Comparison of ENCODE assay signal across 6 cellular contexts in genomic region chr4:70769396-70769795, GRCh38. TPM values are rescaled to one million over a fixed set of nuclear protein-coding genes. Genes with fewer than 3 reads are reported as not detected.
DNase-seq lines count a peak whose midpoint lies in the region; ATAC-seq, FAIRE-seq and TF ChIP-seq lines count a peak whose summit lies in the region.
"Not testable (repeated sequence)": the region's sequence is repeated elsewhere in the genome, so short reads cannot be mapped to it uniquely, and the experiment has no call there.

No MANE protein-coding gene starts in this region.

- not testable (repeated sequence) for H3K9me1 ChIP-seq in endothelial cell of umbilical vein (replicated peaks; ENCODE audit: control insufficient read depth, extremely low read depth, insufficient read depth, low read length)

- H4K20me1 ChIP-seq in endothelial cell of umbilical vein (replicated peaks; ENCODE audit: control insufficient read depth, extremely low read depth, insufficient read depth, low read length): not testable (repeated sequence)

- H3K4me1 ChIP-seq in CD8-positive, alpha-beta T cell (ENCODE audit: insufficient read depth, low read length): not testable (repeated sequence)
- H3K4me1 ChIP-seq in endothelial cell of umbilical vein (ENCODE audit: control insufficient read depth, extremely low read depth, insufficient read depth, low read length): peaks cover 12% of the 10 kb centered on the region

- peaks cover 46% of the 10 kb centered on the region for H3K36me3 Mint-ChIP-seq in CD8-positive, alpha-beta T cell
- peaks cover 42% of the 10 kb centered on the region for H3K36me3 Mint-ChIP-seq in HFFc6 (ENCODE audit: low read depth)
- H3K36me3 Mint-ChIP-seq in activated CD8-positive, alpha-beta T cell treated with anti-CD3 and anti-CD28 coated beads, Interleukin-2, amount 10 ng/mL, durations not matched to agents 7 days and 5 days (ENCODE audit: low read depth): peaks cover 23% of the 10 kb centered on the region
- H3K36me3 Mint-ChIP-seq in stimulated activated naive B cell treated with anti-CD40 and anti-IgM and Interleukin-4, amounts not matched to agents 10 μg/mL and 1 μg/mL and 100 μg/mL, for 72 hours: peaks cover 31 to 42% of the 10 kb centered on the region in 2 donors

- H3K4me1 Mint-ChIP-seq in CD8-positive, alpha-beta T cell (ENCODE audit: low read depth): peaks cover 15% of the 10 kb centered on the region
- peaks cover 20% of the 10 kb centered on the region for H3K4me1 Mint-ChIP-seq in HFFc6 (ENCODE audit: low read depth)
- not testable (repeated sequence) for H3K4me1 Mint-ChIP-seq in activated CD8-positive, alpha-beta T cell treated with anti-CD3 and anti-CD28 coated beads, Interleukin-2, amount 10 ng/mL, durations not matched to agents 7 days and 5 days (ENCODE audit: low read depth); stimulated activated naive B cell treated with anti-CD40 and anti-IgM and Interleukin-4, amounts not matched to agents 10 μg/mL and 1 μg/mL and 100 μg/mL, for 72 hours

- CTCF ChIA-PET in CD8-positive, alpha-beta T cell (lab: Charles Lee): interaction anchor here (0.6 kb wide), 1 partner anchor 8 kb away, joined by 3 read pairs; no protein-coding TSS in a partner anchor
- CTCF ChIA-PET in activated CD8-positive, alpha-beta T cell treated with anti-CD3 and anti-CD28 coated beads, Interleukin-2, amount 10 ng/mL, durations not matched to agents 7 days and 5 days (lab: Charles Lee): interaction anchor here (1.5 kb wide), 1 partner anchor 33 kb away, joined by 3 read pairs; no protein-coding TSS in a partner anchor
- CTCF ChIA-PET in endothelial cell of umbilical vein (lab: Charles Lee): not testable (repeated sequence)

- TF ChIP-seq CTCF in CD8-positive, alpha-beta T cell (IDR thresholded peaks at IDR 0.05); HFFc6 (IDR thresholded peaks at IDR 0.05); endothelial cell of umbilical vein (IDR thresholded peaks at IDR 0.05; ENCODE audit: extremely low read depth in 1 of 2, insufficient read depth in 1 of 2, low read depth in 1 of 2, low read length in 2 of 2): not testable (repeated sequence)

- not testable (repeated sequence) for H3K36me3 ChIP-seq in CD8-positive, alpha-beta T cell (ENCODE audit: insufficient read depth, low read length); endothelial cell of umbilical vein (ENCODE audit: control insufficient read depth in 2 of 2, extremely low read depth in 1 of 2, insufficient read depth in 2 of 2, low read length in 2 of 2)
- H3K36me3 ChIP-seq in KOPT-K1 (ENCODE audit: insufficient read depth, low read length): peaks cover 61% of the 10 kb centered on the region

- not testable (repeated sequence) for H3K27me3 ChIP-seq in CD8-positive, alpha-beta T cell (ENCODE audit: insufficient read depth, low read length); endothelial cell of umbilical vein (ENCODE audit: control insufficient read depth in 2 of 2, insufficient read depth in 2 of 2, low read length in 2 of 2)

- dilution Hi-C loops in endothelial cell of umbilical vein (cut with MboI; ENCODE audit: extremely low pct_ligation_motif_present, low sequenced_read_pairs): not testable (repeated sequence)

- FAIRE-seq in endothelial cell of umbilical vein (lab: Jason Lieb, UNC): not testable (repeated sequence)

- peak; percentile 38 for ATAC-seq in CD8-positive, alpha-beta T cell
- ATAC-seq in activated CD8-positive, alpha-beta T cell treated with anti-CD3 and anti-CD28 coated beads, Interleukin-2, amount 10 ng/mL, durations not matched to agents 7 days and 5 days; stimulated activated naive B cell treated with anti-CD40 and anti-IgM and Interleukin-4, amounts not matched to agents 10 μg/mL and 1 μg/mL and 100 μg/mL, for 72 hours (replicated peaks): not testable (repeated sequence)

- not testable (repeated sequence) for H3K79me2 ChIP-seq in endothelial cell of umbilical vein (ENCODE audit: control insufficient read depth, insufficient read depth, low read length)

- peak overlapping the region; percentile 73 for H3K27ac Mint-ChIP-seq in CD8-positive, alpha-beta T cell
- 0 out of 2 replicates have a peak overlapping the region, but pooled peaks have one; percentile 26 for H3K27ac Mint-ChIP-seq in HFFc6
- H3K27ac Mint-ChIP-seq in activated CD8-positive, alpha-beta T cell treated with anti-CD3 and anti-CD28 coated beads, Interleukin-2, amount 10 ng/mL, durations not matched to agents 7 days and 5 days: peak overlapping the region; percentile 46
- peak overlapping the region; percentile 22 for H3K27ac Mint-ChIP-seq in stimulated activated naive B cell treated with anti-CD40 and anti-IgM and Interleukin-4, amounts not matched to agents 10 μg/mL and 1 μg/mL and 100 μg/mL, for 72 hours

- H3K4me3 Mint-ChIP-seq in CD8-positive, alpha-beta T cell; HFFc6; activated CD8-positive, alpha-beta T cell treated with anti-CD3 and anti-CD28 coated beads, Interleukin-2, amount 10 ng/mL, durations not matched to agents 7 days and 5 days; stimulated activated naive B cell treated with anti-CD40 and anti-IgM and Interleukin-4, amounts not matched to agents 10 μg/mL and 1 μg/mL and 100 μg/mL, for 72 hours: not testable (repeated sequence)

- intact Hi-C loops in CD8-positive, alpha-beta T cell (cut with DNase I, micrococcal nuclease); endothelial cell of umbilical vein (cut with micrococcal nuclease): not testable (repeated sequence)

- H3K4me2 ChIP-seq in endothelial cell of umbilical vein (ENCODE audit: insufficient read depth, low read length): not testable (repeated sequence)

- H3K27ac ChIP-seq in CD8-positive, alpha-beta T cell (ENCODE audit: low read depth, low read length): not testable (repeated sequence)
- H3K27ac ChIP-seq in KOPT-K1 (ENCODE audit: low read depth, low read length, poor library complexity, severe bottlenecking) (peak overlapping the region; percentile 50), endothelial cell of umbilical vein (ENCODE audit: insufficient read depth, low read depth, low read length) (peak overlapping the region; percentile 65)

- H2AFZ ChIP-seq in endothelial cell of umbilical vein (ENCODE audit: low read depth, low read length): not testable (repeated sequence)

- H3K4me3 ChIP-seq in CD8-positive, alpha-beta T cell (ENCODE audit: low read depth, low read length); endothelial cell of umbilical vein (replicated peaks in 1 of 3; ENCODE audit: insufficient read depth in 1 of 3, low read depth in 1 of 3, low read length in 3 of 3): not testable (repeated sequence)

- not testable (repeated sequence) for TF ChIP-seq POLR2A in endothelial cell of umbilical vein (IDR thresholded peaks at IDR 0.05; ENCODE audit: low read depth, low read length)

- not testable (repeated sequence) for H3K9ac ChIP-seq in endothelial cell of umbilical vein (replicated peaks; ENCODE audit: extremely low read depth, insufficient read depth, low read length)

- not testable (repeated sequence) for H3K9me3 ChIP-seq in CD8-positive, alpha-beta T cell (ENCODE audit: low read length); KOPT-K1 (ENCODE audit: insufficient read depth, low read length, poor library complexity, severe bottlenecking); endothelial cell of umbilical vein (replicated peaks; ENCODE audit: control insufficient read depth, insufficient read depth, low read length)

- not testable (repeated sequence) for H3K27me3 Mint-ChIP-seq in CD8-positive, alpha-beta T cell (ENCODE audit: low read depth); HFFc6 (ENCODE audit: insufficient read depth); activated CD8-positive, alpha-beta T cell treated with anti-CD3 and anti-CD28 coated beads, Interleukin-2, amount 10 ng/mL, durations not matched to agents 7 days and 5 days (ENCODE audit: low read depth); stimulated activated naive B cell treated with anti-CD40 and anti-IgM and Interleukin-4, amounts not matched to agents 10 μg/mL and 1 μg/mL and 100 μg/mL, for 72 hours

- BruUV-seq in endothelial cell of umbilical vein (replicated peaks; lab: Mats Ljungman, UMichigan): not testable (repeated sequence)

- DNase-seq in CD8-positive, alpha-beta T cell; HFFc6; activated CD8-positive, alpha-beta T cell treated with anti-CD3 and anti-CD28 coated beads, Interleukin-2, amount 10 ng/mL, durations not matched to agents 7 days and 5 days; endothelial cell of umbilical vein (ENCODE audit: low read depth, low spot score); stimulated activated naive B cell treated with anti-CD40 and anti-IgM and Interleukin-4, amounts not matched to agents 10 μg/mL and 1 μg/mL and 100 μg/mL, for 72 hours: not testable (repeated sequence)

- POLR2A ChIA-PET in CD8-positive, alpha-beta T cell (lab: Charles Lee); activated CD8-positive, alpha-beta T cell treated with anti-CD3 and anti-CD28 coated beads, Interleukin-2, amount 10 ng/mL, durations not matched to agents 7 days and 5 days (lab: Charles Lee); endothelial cell of umbilical vein (lab: Charles Lee): not testable (repeated sequence)

- not testable (repeated sequence) for H3K9me3 Mint-ChIP-seq in CD8-positive, alpha-beta T cell; HFFc6; activated CD8-positive, alpha-beta T cell treated with anti-CD3 and anti-CD28 coated beads, Interleukin-2, amount 10 ng/mL, durations not matched to agents 7 days and 5 days (ENCODE audit: insufficient read depth); stimulated activated naive B cell treated with anti-CD40 and anti-IgM and Interleukin-4, amounts not matched to agents 10 μg/mL and 1 μg/mL and 100 μg/mL, for 72 hours

RNA-seq across cellular contexts. Expression of gene RUFY3, which starts 47.6 kb away (rescaled TPM):
- total RNA-seq in CD8-positive, alpha-beta T cell: 10 to 100 TPM; 18.4 to 26.5 TPM
- 10 to 100 TPM; 35.7 to 44.8 (median 38.4) TPM for total RNA-seq in HFFc6 (2021; fragmentation: NEBNext Ultra II Directional; extraction: Animal tissue kit (Norgen Biotek cat#: 25700))
- total RNA-seq in activated CD8-positive, alpha-beta T cell treated with anti-CD3 and anti-CD28 coated beads, Interleukin-2, amount 10 ng/mL, durations not matched to agents 7 days and 5 days: 10 to 100 TPM; 35.1 to 43.2 TPM
- 42.4 and 52.8 TPM in 2 replicates for total RNA-seq in endothelial cell of umbilical vein
- 8.5 and 10.0 TPM in 2 replicates for polyA plus RNA-seq in endothelial cell of umbilical vein
- 9.2 and 9.3 TPM in 2 replicates for polyA plus RNA-seq in endothelial cell of umbilical vein (2011; cell fraction: cytosol; rRNA removed)
- polyA plus RNA-seq in endothelial cell of umbilical vein (2011; cell fraction: nucleus; rRNA removed): 70.9 and 78.9 TPM in 2 replicates
- polyA plus RNA-seq in endothelial cell of umbilical vein (2012): 17.6 and 20.0 TPM in 2 replicates
- 20.2 and 25.3 TPM in 2 replicates for polyA minus RNA-seq in endothelial cell of umbilical vein
- 4.5 TPM for polyA minus RNA-seq in endothelial cell of umbilical vein (2011; cell fraction: cytosol; rRNA and poly(A)+ RNA removed)
- polyA minus RNA-seq in endothelial cell of umbilical vein (2011; cell fraction: nucleus; rRNA and poly(A)+ RNA removed): 54.9 and 71.0 TPM in 2 replicates

Comparison
In these comparisons a context has a peak if more than half of its experiments do, and no peak if none do; other contexts are left out.
1. H3K27ac Mint-ChIP-seq: peak in every context shown above with its lines; median percentile 73 in CD8-positive, alpha-beta T cell; 46 in activated CD8-positive, alpha-beta T cell treated with anti-CD3 and anti-CD28 coated beads, Interleukin-2, amount 10 ng/mL, durations not matched to agents 7 days and 5 days; 26 in HFFc6; 22 in stimulated activated naive B cell treated with anti-CD40 and anti-IgM and Interleukin-4, amounts not matched to agents 10 μg/mL and 1 μg/mL and 100 μg/mL, for 72 hours.